30 cellular contexts compared by ENCODE assay signal in genomic region chr19:17455308-17455707, GRCh38. TPM values are rescaled to one million over a fixed set of nuclear protein-coding genes. Genes with fewer than 3 reads are reported as not detected.
"Had no signal": no experiment of that assay in that cellular context is flagged by ENCODE, and none has a peak within 500 bp of the region (broad histone marks: within the 10 kb centered on the region; RNA-seq: fewer than 3 reads in every experiment).

No MANE protein-coding gene starts in this region.

- H3K27ac Mint-ChIP-seq: activated CD4-positive, alpha-beta memory T cell treated with anti-CD3 and anti-CD28 coated beads for 36 hours; activated naive CD4-positive, alpha-beta T cell treated with anti-CD3 and anti-CD28 coated beads, Interleukin-2, amount 10 ng/mL, durations not matched to agents 7 days and 5 days; activated naive CD8-positive, alpha-beta T cell; activated naive CD8-positive, alpha-beta T cell treated with anti-CD3 and anti-CD28 coated beads, Interleukin-2, amount 50 U/mL, for 24 hours; brain had no signal

- DNase-seq: activated CD4-positive, alpha-beta memory T cell treated with anti-CD3 and anti-CD28 coated beads for 36 hours; activated CD4-positive, alpha-beta T cell treated with anti-CD3 and anti-CD28 coated beads for 4 hours; activated CD4-positive, alpha-beta T cell treated with anti-CD3 and anti-CD28 coated beads, Interleukin-2, amount 50 U/mL, for 1 hour; activated CD8-positive, alpha-beta memory T cell treated with anti-CD3 and anti-CD28 coated beads, Interleukin-2, amount 50 U/mL, for 48 hours; activated effector memory CD4-positive, alpha-beta T cell treated with Interleukin-2 at 50 U/mL for 16 hours; activated naive CD4-positive, alpha-beta T cell treated with anti-CD3 and anti-CD28 coated beads, Interleukin-2, amount 10 ng/mL, durations not matched to agents 7 days and 5 days; activated naive CD8-positive, alpha-beta T cell treated with anti-CD3 and anti-CD28 coated beads, Interleukin-2, amount 50 U/mL, for 24 hours; activated T-cell treated with anti-CD3 and anti-CD28 coated beads, Interleukin-2, amount 50 U/mL, for 48 hours; anterior cingulate cortex; central memory CD4-positive, alpha-beta T cell; Kasumi-1; MM.1S; MV-4-11; NCI-H1092; NCI-H1436 treated with DMSO at 0.1 percent for 48 hours; NCI-H1694 treated with DMSO at 0.1 percent for 48 hours; NCI-H2029; NCI-H345; NCI-H748 treated with DMSO at 0.1 percent for 48 hours; NK-92 treated with Interleukin-12 subunit alpha and Interleukin-12 subunit beta, amount 100 ng/mL, for 24 hours; PC-9; Right ventricle myocardium superior; SW 1271; T-helper 1 cell had no signal

- H2AFZ ChIP-seq: PC-9 had no signal

- ATAC-seq: activated naive CD8-positive, alpha-beta T cell treated with anti-CD3 and anti-CD28 coated beads, Interleukin-2, amount 50 U/mL, for 24 hours had no signal

- H3K4me3 ChIP-seq: PC-9 had no signal

- H3K4me3 Mint-ChIP-seq: activated CD4-positive, alpha-beta memory T cell treated with anti-CD3 and anti-CD28 coated beads for 36 hours; activated naive CD4-positive, alpha-beta T cell treated with anti-CD3 and anti-CD28 coated beads, Interleukin-2, amount 10 ng/mL, durations not matched to agents 7 days and 5 days; activated naive CD8-positive, alpha-beta T cell; activated naive CD8-positive, alpha-beta T cell treated with anti-CD3 and anti-CD28 coated beads, Interleukin-2, amount 50 U/mL, for 24 hours had no signal

- H3K36me3 Mint-ChIP-seq: activated CD4-positive, alpha-beta memory T cell treated with anti-CD3 and anti-CD28 coated beads for 36 hours; activated naive CD4-positive, alpha-beta T cell treated with anti-CD3 and anti-CD28 coated beads, Interleukin-2, amount 10 ng/mL, durations not matched to agents 7 days and 5 days; activated naive CD8-positive, alpha-beta T cell; brain had no signal

- H3K4me2 ChIP-seq: PC-9 had no signal

- H3K9me3 Mint-ChIP-seq: activated CD4-positive, alpha-beta memory T cell treated with anti-CD3 and anti-CD28 coated beads for 36 hours; activated naive CD4-positive, alpha-beta T cell treated with anti-CD3 and anti-CD28 coated beads, Interleukin-2, amount 10 ng/mL, durations not matched to agents 7 days and 5 days; activated naive CD8-positive, alpha-beta T cell treated with anti-CD3 and anti-CD28 coated beads, Interleukin-2, amount 50 U/mL, for 24 hours had no signal

- H3K27ac ChIP-seq: PC-9 had no signal

RNA-seq across cellular contexts. Expression of gene NXNL1, which starts 5.4 kb away (rescaled TPM):
- total RNA-seq: activated CD4-positive, alpha-beta memory T cell treated with anti-CD3 and anti-CD28 coated beads for 36 hours; chondrocyte; NCI-H460; OCI-LY7; PC-9; T-helper 2 cell treated with Interferon-gamma antibody and Interleukin-4, amounts not matched to agents 100 ng/mL and 5 ng/mL, for 36 hours had no signal

RNA-seq across cellular contexts. Expression of gene TMEM221, which starts 6.8 kb away (rescaled TPM):
- total RNA-seq: activated CD4-positive, alpha-beta memory T cell treated with anti-CD3 and anti-CD28 coated beads for 36 hours; OCI-LY7; T-helper 2 cell treated with Interferon-gamma antibody and Interleukin-4, amounts not matched to agents 100 ng/mL and 5 ng/mL, for 36 hours had no signal

RNA-seq across cellular contexts. Expression of gene BST2, which starts 49.9 kb away (rescaled TPM):
- total RNA-seq: chondrocyte had no signal
